ENCODE assay signal across 9 cellular contexts in the genomic region with DNA sequence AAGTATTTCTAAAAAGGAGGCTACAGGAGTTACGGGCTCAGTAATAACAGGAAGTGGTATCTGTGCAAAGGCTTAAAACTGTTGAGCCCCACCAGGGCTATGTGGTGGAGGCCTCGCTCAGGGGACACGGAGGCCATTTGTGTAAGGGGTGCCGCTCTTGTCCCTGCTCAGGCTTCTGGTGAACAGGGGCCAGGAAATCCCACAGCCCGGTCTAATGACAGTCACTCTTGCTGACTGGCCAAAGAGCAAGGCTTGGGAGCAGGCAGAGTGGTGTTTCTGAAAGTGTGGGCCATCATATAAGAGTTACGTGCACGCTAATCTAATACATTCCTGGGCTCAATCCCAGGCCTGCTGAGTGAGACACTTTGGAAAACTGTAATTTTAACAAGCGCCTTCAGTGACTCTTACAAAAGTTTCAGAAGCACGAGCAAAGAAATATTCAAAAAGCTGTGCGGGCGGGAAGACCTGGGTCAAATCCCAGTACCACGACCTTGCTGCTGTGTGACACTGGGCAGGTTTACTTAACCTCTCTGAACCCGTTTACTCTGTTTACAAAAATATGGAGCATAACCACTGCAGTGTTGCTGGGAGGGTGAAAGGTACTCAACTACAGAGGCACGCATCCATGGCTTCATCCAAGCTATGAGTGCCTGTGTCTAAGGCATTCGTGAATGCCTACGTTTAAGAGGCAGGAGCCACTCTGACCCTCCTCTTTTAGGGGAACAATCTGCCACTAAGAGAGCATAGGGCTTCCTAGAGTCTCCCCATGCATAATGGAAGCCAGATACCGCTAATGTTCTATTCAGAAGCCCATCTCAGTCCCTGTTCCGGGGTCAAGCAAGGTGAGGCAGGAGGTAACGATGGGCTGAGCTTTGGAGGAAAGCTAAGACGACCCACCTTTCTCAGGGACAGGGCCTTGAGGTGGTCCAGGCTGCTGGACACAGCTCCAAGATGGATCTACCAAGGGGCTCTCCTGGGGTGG. TPM values are rescaled to one million over a fixed set of nuclear protein-coding genes. Genes with fewer than 3 reads are reported as not detected.
DNase-seq lines count a peak whose midpoint lies in the region; ATAC-seq and TF ChIP-seq lines count a peak whose summit lies in the region.
"Had no signal": no experiment of that assay in that cellular context is flagged by ENCODE, and none has a peak within 500 bp of the region (broad histone marks: within the 10 kb centered on the region; RNA-seq: fewer than 3 reads in every experiment).

No MANE protein-coding gene starts in this region.

- H3K36me3 ChIP-seq in BLaER1 (peaks cover 17% of the 10 kb centered on the region), osteoblast (ENCODE audit: insufficient read depth, low read length) (peaks cover 8% of the 10 kb centered on the region), neuronal stem cell (replicated peaks in 1 of 2; ENCODE audit: control insufficient read depth in 2 of 2, insufficient read depth in 2 of 2, low read length in 2 of 2) (no peaks in the 10 kb centered on the region)

- DNase-seq in NOMO-1 (lab: John Stamatoyannopoulos, UW; ENCODE audit: unreplicated experiment in 2 of 2) (peak; percentile 60 to 62), coronary artery (ENCODE audit: low spot score) (peak; percentile 82), osteoblast (ENCODE audit: insufficient read length, low spot score, missing footprints) (peak; percentile 80), neuronal stem cell (ENCODE audit: low spot score) (no peak), epidermal melanocyte (ENCODE audit: insufficient read length, low spot score) (no peak)
- DNase-seq: stimulated activated CD8-positive, alpha-beta memory T cell treated with anti-CD3 and anti-CD28 coated beads, Interleukin-4, amount 100 ng/mL, for 48 hours had no signal

- H2AFZ ChIP-seq in osteoblast (ENCODE audit: low read length) (peak overlapping the region; percentile 57), neuronal stem cell (ENCODE audit: low read length) (no peak overlapping the region)

- H3K27ac ChIP-seq in BLaER1 = peak overlapping the region; percentile 85
- H3K27ac ChIP-seq in coronary artery = peak overlapping the region; percentile 95 to 97
- H3K27ac ChIP-seq in osteoblast (ENCODE audit: low read depth, low read length) = peak overlapping the region; percentile 64
- H3K27ac ChIP-seq in neuronal stem cell (replicated peaks; ENCODE audit: low read length) = no peak overlapping the region

- no peak overlapping the region for H3K23ac ChIP-seq in neuronal stem cell (ENCODE audit: low read depth, low read length, poor library complexity)

- H3K9me3 ChIP-seq in BLaER1 (no peaks in the 10 kb centered on the region), osteoblast (ENCODE audit: low read depth, low read length) (no peaks in the 10 kb centered on the region), neuronal stem cell (replicated peaks in 1 of 2; ENCODE audit: control insufficient read depth in 2 of 2, insufficient read depth in 1 of 2, low read depth in 1 of 2, low read length in 2 of 2) (no peaks in the 10 kb centered on the region)

- peak overlapping the region; percentile 83 for H3K9ac ChIP-seq in BLaER1
- no peak overlapping the region for H3K9ac ChIP-seq in neuronal stem cell (ENCODE audit: low read depth, low read length, poor library complexity)

- H4K20me1 ChIP-seq in BLaER1 = peaks cover 15% of the 10 kb centered on the region; the same call in 1 of the 2 replicates
- H4K20me1 ChIP-seq in osteoblast (ENCODE audit: insufficient read depth, low read length) = peaks cover 4% of the 10 kb centered on the region

- H3K4me3 ChIP-seq in BLaER1 (peak overlapping the region; percentile 82), coronary artery (peak overlapping the region; percentile 82), osteoblast (ENCODE audit: insufficient read depth, low read length) (peak overlapping the region; percentile 85), neuronal stem cell (ENCODE audit: low read length in 2 of 2) (no peak overlapping the region)

- H3K4me2 ChIP-seq in BLaER1 (peak overlapping the region; percentile 97), osteoblast (ENCODE audit: insufficient read depth, low read length) (peak overlapping the region; percentile 95), neuronal stem cell (ENCODE audit: insufficient read depth, low read length, poor library complexity, severe bottlenecking) (no peak overlapping the region)

- H2BK5ac ChIP-seq in neuronal stem cell (ENCODE audit: low read length) = no peak overlapping the region

- H2BK15ac ChIP-seq in neuronal stem cell (ENCODE audit: low read length) = no peak overlapping the region

- ATAC-seq in GM21526 (IDR thresholded peaks at IDR 0.05; ENCODE audit: low FRiP score, unreplicated experiment) (no peak), GM21367 (IDR thresholded peaks at IDR 0.05; ENCODE audit: unreplicated experiment) (no peak)

- H3K79me2 ChIP-seq in osteoblast (ENCODE audit: insufficient read depth, low read length) = peaks cover 65% of the 10 kb centered on the region

- peaks cover 69% of the 10 kb centered on the region for H3K4me1 ChIP-seq in BLaER1
- H3K4me1 ChIP-seq in osteoblast (ENCODE audit: insufficient read depth, low read length) = peaks cover 35% of the 10 kb centered on the region
- peaks cover 3 to 5% of the 10 kb centered on the region in 2 donors for H3K4me1 ChIP-seq in neuronal stem cell (ENCODE audit: control insufficient read depth in 2 of 2, insufficient read depth in 1 of 2, low read depth in 1 of 2, low read length in 2 of 2)

- H2BK12ac ChIP-seq in neuronal stem cell (ENCODE audit: low read length) = no peak overlapping the region

- H3K4ac ChIP-seq in neuronal stem cell (ENCODE audit: low read length) = no peak overlapping the region

- no CpG with 5 or more reads among the region's 20 CpGs for WGBS in neuronal stem cell (ENCODE audit: extremely low coverage in 2 of 2, insufficient read length in 2 of 2, insufficient replicate concordance in 1 of 2), 2 donors

- TF ChIP-seq CTCF in coronary artery (IDR thresholded peaks at IDR 0.05) = no peak
- no peak for TF ChIP-seq CTCF in osteoblast (IDR thresholded peaks at IDR 0.05; ENCODE audit: extremely low read depth, low read depth, low read length)

- no peak overlapping the region for H2AK5ac ChIP-seq in neuronal stem cell (ENCODE audit: low read depth, low read length)

- no peak overlapping the region for H2BK120ac ChIP-seq in neuronal stem cell (ENCODE audit: low read depth, low read length)

- no peak overlapping the region for H4K91ac ChIP-seq in neuronal stem cell (ENCODE audit: low read depth, low read length, poor library complexity)

- H3K18ac ChIP-seq in neuronal stem cell (ENCODE audit: low read length) = no peak overlapping the region

- H3K27me3 ChIP-seq in BLaER1 (no peaks in the 10 kb centered on the region), osteoblast (ENCODE audit: insufficient read depth, low read length) (no peaks in the 10 kb centered on the region), neuronal stem cell (ENCODE audit: control insufficient read depth in 3 of 3, insufficient read depth in 3 of 3, low read depth in 1 of 3, low read length in 3 of 3) (peaks cover 3 to 47% (median 34%) of the 10 kb centered on the region in 3 experiments)

- no peak overlapping the region for H3K14ac ChIP-seq in neuronal stem cell (ENCODE audit: low read length)

- no peak overlapping the region for H4K8ac ChIP-seq in neuronal stem cell (ENCODE audit: low read depth, low read length)

- no peaks in the 10 kb centered on the region for H3K79me1 ChIP-seq in neuronal stem cell (ENCODE audit: low read depth, low read length)

RNA-seq across cellular contexts. Expression of gene ATP10A, which starts 2.0 kb away (rescaled TPM):
- total RNA-seq in osteoblast = 26.5 and 32.9 TPM in 2 replicates
- polyA plus RNA-seq in neuronal stem cell (2013, experiment 1 of 2) = 0.68 TPM
- 0.68 TPM for polyA plus RNA-seq in neuronal stem cell (2013, experiment 2 of 2)

Comparison
In these comparisons a context has a peak if more than half of its experiments do, and no peak if none do; other contexts are left out.
1. H3K4me3 ChIP-seq: peak in BLaER1 (single experiment), coronary artery (single experiment) and osteoblast (single experiment); none in neuronal stem cell (0 of 2).
2. DNase-seq: peak in NOMO-1 (2 of 2), coronary artery (single experiment) and osteoblast (single experiment); none in neuronal stem cell (single experiment) and epidermal melanocyte (single experiment).